In genomic region chr4:182975806-182976205, GRCh38 we compare ENCODE assay signal across 8 cellular contexts. TPM values are rescaled to one million over a fixed set of nuclear protein-coding genes. Genes with fewer than 3 reads are reported as not detected.
DNase-seq lines count a peak whose midpoint lies in the region; ATAC-seq, FAIRE-seq and TF ChIP-seq lines count a peak whose summit lies in the region.

No MANE protein-coding gene starts in this region.

- no peak overlapping the region for H3K4me3 Mint-ChIP-seq in activated T-cell treated with anti-CD3 and anti-CD28 coated beads, Interleukin-2, amount 50 U/mL, for 24 hours
- no peak overlapping the region for H3K4me3 Mint-ChIP-seq in WTC11
- H3K4me3 Mint-ChIP-seq in naive thymus-derived CD4-positive, alpha-beta T cell, result no peak overlapping the region

- peak overlapping the region; percentile 74 for H3K4me2 ChIP-seq in keratinocyte (ENCODE audit: control insufficient read depth, extremely low read depth, insufficient read depth, low read depth, low read length)
- no peak overlapping the region for H3K4me2 ChIP-seq in neuronal stem cell (ENCODE audit: insufficient read depth, low read length, poor library complexity, severe bottlenecking)

- H3K4ac ChIP-seq in neuronal stem cell (ENCODE audit: low read length), result no peak overlapping the region

- H2AK5ac ChIP-seq in neuronal stem cell (ENCODE audit: low read depth, low read length), result no peak overlapping the region

- H2BK15ac ChIP-seq in neuronal stem cell (ENCODE audit: low read length), result no peak overlapping the region

- WGBS in neuronal stem cell (ENCODE audit: extremely low coverage in 2 of 2, insufficient read length in 2 of 2, insufficient replicate concordance in 1 of 2), 2 donors, result no CpG with 5 or more reads among the region's 3 CpGs

- no peak overlapping the region for H3K14ac ChIP-seq in neuronal stem cell (ENCODE audit: low read length)

- H2BK120ac ChIP-seq in neuronal stem cell (ENCODE audit: low read depth, low read length), result no peak overlapping the region

- dilution Hi-C loops in keratinocyte (cut with MboI; ENCODE audit: extremely low pct_ligation_motif_present, low sequenced_read_pairs), result no loop called here

- H3K18ac ChIP-seq in neuronal stem cell (ENCODE audit: low read length), result no peak overlapping the region

- no peaks in the 10 kb centered on the region for H3K9me3 ChIP-seq in keratinocyte (ENCODE audit: control insufficient read depth, low read depth, low read length)
- no peaks in the 10 kb centered on the region for H3K9me3 ChIP-seq in naive thymus-derived CD4-positive, alpha-beta T cell (ENCODE audit: control insufficient read depth in 2 of 3, low read length in 3 of 3)
- H3K9me3 ChIP-seq in neuronal stem cell (replicated peaks in 1 of 2; ENCODE audit: control insufficient read depth in 2 of 2, insufficient read depth in 1 of 2, low read depth in 1 of 2, low read length in 2 of 2), result no peaks in the 10 kb centered on the region

- H2AFZ ChIP-seq in keratinocyte (ENCODE audit: control insufficient read depth, low read length) (peak overlapping the region; percentile 39), neuronal stem cell (ENCODE audit: low read length) (no peak overlapping the region)

- H3K4me3 ChIP-seq in keratinocyte (ENCODE audit: control insufficient read depth in 2 of 3, extremely low read depth in 1 of 3, insufficient read depth in 2 of 3, low read depth in 1 of 3, low read length in 3 of 3) (no peak overlapping the region), neuronal stem cell (ENCODE audit: low read length in 2 of 2) (no peak overlapping the region)
- no peak overlapping the region for H3K4me3 ChIP-seq in naive thymus-derived CD4-positive, alpha-beta T cell (ENCODE audit: low read length)

- ATAC-seq in HG02884 (IDR thresholded peaks at IDR 0.05; ENCODE audit: unreplicated experiment), result peak; percentile 71
- ATAC-seq in WTC11, result no peak
- no peak for ATAC-seq in naive thymus-derived CD4-positive, alpha-beta T cell

- H2BK12ac ChIP-seq in neuronal stem cell (ENCODE audit: low read length), result no peak overlapping the region

- H3K9me3 Mint-ChIP-seq in activated T-cell treated with anti-CD3 and anti-CD28 coated beads, Interleukin-2, amount 50 U/mL, for 24 hours, result no peaks in the 10 kb centered on the region
- H3K9me3 Mint-ChIP-seq in WTC11, result no peaks in the 10 kb centered on the region
- H3K9me3 Mint-ChIP-seq in naive thymus-derived CD4-positive, alpha-beta T cell, result peaks cover 0 to 4% (median 0%) of the 10 kb centered on the region in 11 donors

- DNase-seq in activated T-cell treated with anti-CD3 and anti-CD28 coated beads, Interleukin-2, amount 50 U/mL, for 24 hours, result no peak
- DNase-seq in activated T-cell treated with anti-CD3 and anti-CD28 coated beads for 4 hours, result no peak
- peak; percentile 97 for DNase-seq in RKO (ENCODE audit: low spot score)
- DNase-seq in keratinocyte (ENCODE audit: low read depth, low spot score), result peak; percentile 83
- no peak for DNase-seq in WTC11 (ENCODE audit: low spot score)
- no peak for DNase-seq in naive thymus-derived CD4-positive, alpha-beta T cell
- DNase-seq in neuronal stem cell (ENCODE audit: low spot score), result no peak

- H3K9ac ChIP-seq in keratinocyte (ENCODE audit: control insufficient read depth, extremely low read depth, insufficient read depth, low read length) (peak overlapping the region; percentile 57), neuronal stem cell (ENCODE audit: low read depth, low read length, poor library complexity) (no peak overlapping the region)

- CTCF ChIA-PET in WTC11 (lab: Charles Lee), result no interaction called here
- CTCF ChIA-PET in naive thymus-derived CD4-positive, alpha-beta T cell (lab: Charles Lee), result no interaction called here

- no peak overlapping the region for H4K8ac ChIP-seq in neuronal stem cell (ENCODE audit: low read depth, low read length)

- H2BK5ac ChIP-seq in neuronal stem cell (ENCODE audit: low read length), result no peak overlapping the region

- intact Hi-C loops in naive thymus-derived CD4-positive, alpha-beta T cell (cut with micrococcal nuclease), result no loop called here

- TF ChIP-seq CTCF in keratinocyte (optimal IDR thresholded peaks at IDR 0.05 in 1 of 3, IDR thresholded peaks at IDR 0.05 in 1 of 3, conservative IDR thresholded peaks at IDR 0.05 in 1 of 3; ENCODE audit: extremely low read depth in 1 of 3, insufficient read depth in 2 of 3, low read length in 3 of 3), result no peak
- no peak for TF ChIP-seq CTCF in WTC11 (IDR thresholded peaks at IDR 0.05)

- peak overlapping the region; percentile 80 for H3K27ac Mint-ChIP-seq in activated T-cell treated with anti-CD3 and anti-CD28 coated beads, Interleukin-2, amount 50 U/mL, for 24 hours
- no peak overlapping the region for H3K27ac Mint-ChIP-seq in WTC11
- peak overlapping the region in 1 of 9 donors; percentile 67 for H3K27ac Mint-ChIP-seq in naive thymus-derived CD4-positive, alpha-beta T cell

- no peaks in the 10 kb centered on the region for H4K20me1 ChIP-seq in keratinocyte (ENCODE audit: control insufficient read depth, extremely low read depth, insufficient read depth, low read length)

- H3K4me1 Mint-ChIP-seq in activated T-cell treated with anti-CD3 and anti-CD28 coated beads, Interleukin-2, amount 50 U/mL, for 24 hours (ENCODE audit: low read depth), result peaks cover 12% of the 10 kb centered on the region
- H3K4me1 Mint-ChIP-seq in WTC11, result peaks cover 2% of the 10 kb centered on the region; the same call in 1 of the 2 replicates
- peaks cover 0 to 9% (median 0%) of the 10 kb centered on the region in 7 donors for H3K4me1 Mint-ChIP-seq in naive thymus-derived CD4-positive, alpha-beta T cell

- no peaks in the 10 kb centered on the region for H3K36me3 Mint-ChIP-seq in activated T-cell treated with anti-CD3 and anti-CD28 coated beads, Interleukin-2, amount 50 U/mL, for 24 hours (ENCODE audit: low read depth)
- no peaks in the 10 kb centered on the region for H3K36me3 Mint-ChIP-seq in WTC11
- H3K36me3 Mint-ChIP-seq in naive thymus-derived CD4-positive, alpha-beta T cell, result peaks cover 0 to 4% (median 0%) of the 10 kb centered on the region in 5 donors

- H3K4me1 ChIP-seq in keratinocyte (ENCODE audit: control insufficient read depth, extremely low read depth, insufficient read depth, low read length) (peaks cover 23% of the 10 kb centered on the region), neuronal stem cell (ENCODE audit: control insufficient read depth in 2 of 2, insufficient read depth in 1 of 2, low read depth in 1 of 2, low read length in 2 of 2) (peaks cover 0 to 2% of the 10 kb centered on the region in 2 donors)
- H3K4me1 ChIP-seq in naive thymus-derived CD4-positive, alpha-beta T cell (ENCODE audit: control insufficient read depth in 2 of 2, insufficient read depth in 2 of 2, low read length in 2 of 2), result no peaks in the 10 kb centered on the region

- H3K36me3 ChIP-seq in keratinocyte (ENCODE audit: control insufficient read depth in 2 of 2, extremely low read depth in 1 of 2, insufficient read depth in 2 of 2, low read length in 2 of 2) (no peaks in the 10 kb centered on the region), neuronal stem cell (replicated peaks in 1 of 2; ENCODE audit: control insufficient read depth in 2 of 2, insufficient read depth in 2 of 2, low read length in 2 of 2) (no peaks in the 10 kb centered on the region)
- no peaks in the 10 kb centered on the region for H3K36me3 ChIP-seq in naive thymus-derived CD4-positive, alpha-beta T cell (ENCODE audit: control insufficient read depth in 2 of 3, insufficient read depth in 3 of 3, low read length in 3 of 3)

- H4K91ac ChIP-seq in neuronal stem cell (ENCODE audit: low read depth, low read length, poor library complexity), result no peak overlapping the region

- no peak overlapping the region for H3K23ac ChIP-seq in neuronal stem cell (ENCODE audit: low read depth, low read length, poor library complexity)

- no peaks in the 10 kb centered on the region for H3K79me1 ChIP-seq in neuronal stem cell (ENCODE audit: low read depth, low read length)

- H3K27ac ChIP-seq in keratinocyte (ENCODE audit: control insufficient read depth, insufficient read depth, low read length) (peak overlapping the region; percentile 95), neuronal stem cell (replicated peaks; ENCODE audit: low read length) (no peak overlapping the region)
- no peak overlapping the region for H3K27ac ChIP-seq in naive thymus-derived CD4-positive, alpha-beta T cell (ENCODE audit: low read depth, low read length)

- no peaks in the 10 kb centered on the region for H3K9me1 ChIP-seq in keratinocyte (ENCODE audit: control insufficient read depth, extremely low read depth, insufficient read depth, low read length)

- POLR2A ChIA-PET in WTC11 (lab: Charles Lee), result no interaction called here
- POLR2A ChIA-PET in naive thymus-derived CD4-positive, alpha-beta T cell (lab: Charles Lee), result no interaction called here

- H3K79me2 ChIP-seq in keratinocyte (ENCODE audit: control insufficient read depth, insufficient read depth, low read length), result no peaks in the 10 kb centered on the region

- peaks cover 53% of the 10 kb centered on the region for H3K27me3 Mint-ChIP-seq in activated T-cell treated with anti-CD3 and anti-CD28 coated beads, Interleukin-2, amount 50 U/mL, for 24 hours
- no peaks in the 10 kb centered on the region for H3K27me3 Mint-ChIP-seq in WTC11 (ENCODE audit: low read depth)
- H3K27me3 Mint-ChIP-seq in naive thymus-derived CD4-positive, alpha-beta T cell, result peaks cover 2 to 48% (median 40%) of the 10 kb centered on the region in 5 donors

- FAIRE-seq in keratinocyte (lab: Jason Lieb, UNC), result peak; percentile 98

- H3K27me3 ChIP-seq in keratinocyte (ENCODE audit: control insufficient read depth, extremely low read depth, insufficient read depth, low read length) (no peaks in the 10 kb centered on the region), neuronal stem cell (ENCODE audit: control insufficient read depth in 3 of 3, insufficient read depth in 3 of 3, low read depth in 1 of 3, low read length in 3 of 3) (no peaks in the 10 kb centered on the region)
- H3K27me3 ChIP-seq in naive thymus-derived CD4-positive, alpha-beta T cell (ENCODE audit: control insufficient read depth in 2 of 2, insufficient read depth in 2 of 2, low read length in 2 of 2), result no peaks in the 10 kb centered on the region

TF ChIP-seq in WTC11, 78 proteins besides CTCF, POLR2A, EP300 and RAD21 (continues in another document):
- no peak for TF ChIP-seq SMAD3 (CRISPR knock-in tag; IDR thresholded peaks at IDR 0.05; ENCODE audit: borderline replicate concordance)

RNA-seq across cellular contexts. Expression of gene DCTD, which starts 58.6 kb away (rescaled TPM):
- polyA plus RNA-seq in keratinocyte, result 66.6 to 121 TPM (median 119 TPM) in 3 replicates
- 63.0 TPM for polyA plus RNA-seq in keratinocyte (2011; ENCODE audit: low read depth)
- 94.6 and 123 TPM in 2 replicates for polyA plus RNA-seq in keratinocyte (2011; cell fraction: cytosol; rRNA removed)
- 111 and 133 TPM in 2 replicates for polyA plus RNA-seq in keratinocyte (2011; cell fraction: nucleus; rRNA removed)
- polyA plus RNA-seq in keratinocyte (2012; ENCODE audit: low replicate concordance), result 69.9 and 99.2 TPM in 2 replicates
- polyA minus RNA-seq in keratinocyte, result 42.6 to 74.4 TPM (median 51.3 TPM) in 3 replicates
- 47.0 TPM for polyA minus RNA-seq in keratinocyte (2011; cell fraction: cytosol; rRNA and poly(A)+ RNA removed)
- polyA minus RNA-seq in keratinocyte (2011; cell fraction: nucleus; rRNA and poly(A)+ RNA removed), result 27.1 and 37.8 TPM in 2 replicates
- total RNA-seq in WTC11 (2021), result 56.8 to 72.6 TPM (median 68.2 TPM) in 3 replicates
- 10 to 100 TPM; 61.4 to 76.2 (median 68.9) TPM for total RNA-seq in naive thymus-derived CD4-positive, alpha-beta T cell
- 10 to 100 TPM; 76.3 to 84.7 TPM for polyA plus RNA-seq in naive thymus-derived CD4-positive, alpha-beta T cell
- polyA plus RNA-seq in neuronal stem cell (2013, experiment 1 of 2), result 95.6 TPM
- 95.4 TPM for polyA plus RNA-seq in neuronal stem cell (2013, experiment 2 of 2)

Comparison
In these comparisons a context has a peak if more than half of its experiments do, and no peak if none do; other contexts are left out.
1. DNase-seq: peak in RKO (single experiment) and keratinocyte (single experiment); none in activated T-cell treated with anti-CD3 and anti-CD28 coated beads, Interleukin-2, amount 50 U/mL, for 24 hours (single experiment), activated T-cell treated with anti-CD3 and anti-CD28 coated beads for 4 hours (single experiment), WTC11 (single experiment), naive thymus-derived CD4-positive, alpha-beta T cell (0 of 9) and neuronal stem cell (single experiment).